Comparison of ENCODE assay signal across 24 cellular contexts in the genomic region with DNA sequence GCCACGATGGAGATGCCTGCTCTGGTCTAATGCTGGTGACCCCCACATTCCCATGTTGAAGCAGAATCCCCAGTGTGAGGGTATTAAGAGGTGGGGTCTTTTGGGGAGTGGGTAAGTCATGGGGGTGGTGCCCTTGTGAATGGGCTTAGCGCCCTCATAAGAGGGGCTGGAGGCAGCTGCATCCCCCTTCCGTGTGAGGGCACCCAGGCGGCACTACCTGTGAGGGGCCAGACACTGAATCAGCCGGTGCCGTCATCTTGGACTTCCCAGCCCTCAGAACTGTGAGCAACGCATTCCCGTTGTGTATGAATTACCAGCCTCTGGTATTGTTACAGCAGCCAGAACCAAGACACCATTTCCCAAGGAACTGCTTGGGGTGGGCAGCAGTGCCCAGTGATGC.
"Had no signal": no experiment of that assay in that cellular context is flagged by ENCODE, and none has a peak within 500 bp of the region (broad histone marks: within the 10 kb centered on the region; RNA-seq: fewer than 3 reads in every experiment).

No MANE protein-coding gene starts in this region.

- H3K27ac ChIP-seq: RWPE1, SJCRH30, VCaP had no signal

- H3K36me3 Mint-ChIP-seq: activated naive CD8-positive, alpha-beta T cell; brain had no signal

- H3K4me3 Mint-ChIP-seq: activated CD8-positive, alpha-beta T cell treated with anti-CD3 and anti-CD28 coated beads for 36 hours; activated naive CD4-positive, alpha-beta T cell treated with anti-CD3 and anti-CD28 coated beads for 36 hours; activated naive CD8-positive, alpha-beta T cell; activated T-helper 17 cell treated with anti-CD3 and anti-CD28 coated beads, Interleukin-2, amount 50 U/mL, for 72 hours; brain had no signal

- ATAC-seq: activated CD8-positive, alpha-beta T cell treated with anti-CD3 and anti-CD28 coated beads for 36 hours; activated T-helper 17 cell treated with anti-CD3 and anti-CD28 coated beads, Interleukin-2, amount 50 U/mL, for 72 hours had no signal

- H3K9ac ChIP-seq: SK-N-SH had no signal

- H3K9me3 Mint-ChIP-seq: activated CD8-positive, alpha-beta T cell treated with anti-CD3 and anti-CD28 coated beads for 36 hours; activated naive CD4-positive, alpha-beta T cell treated with anti-CD3 and anti-CD28 coated beads for 36 hours; activated T-helper 17 cell treated with anti-CD3 and anti-CD28 coated beads, Interleukin-2, amount 50 U/mL, for 72 hours had no signal

- H3K9me2 ChIP-seq: SK-N-SH had no signal

- H3K36me3 ChIP-seq: SJCRH30 had no signal

- H3K27me3 Mint-ChIP-seq: activated CD8-positive, alpha-beta T cell treated with anti-CD3 and anti-CD28 coated beads for 36 hours; brain had no signal

- H3K27ac Mint-ChIP-seq: activated CD8-positive, alpha-beta T cell treated with anti-CD3 and anti-CD28 coated beads for 36 hours; activated naive CD4-positive, alpha-beta T cell treated with anti-CD3 and anti-CD28 coated beads for 36 hours; activated naive CD8-positive, alpha-beta T cell; activated T-helper 17 cell treated with anti-CD3 and anti-CD28 coated beads, Interleukin-2, amount 50 U/mL, for 72 hours; brain had no signal

- H3K4me1 Mint-ChIP-seq: activated T-helper 17 cell treated with anti-CD3 and anti-CD28 coated beads, Interleukin-2, amount 50 U/mL, for 72 hours; brain had no signal

- H3K4me3 ChIP-seq: SJCRH30 had no signal

- H3K4me1 ChIP-seq: SJCRH30 had no signal

- H3K9me3 ChIP-seq: SJCRH30, SK-N-SH had no signal

- DNase-seq: activated CD4-positive, alpha-beta T cell treated with anti-CD3 and anti-CD28 coated beads for 4 hours; activated CD4-positive, CD25-positive, alpha-beta regulatory T cell; activated CD8-positive, alpha-beta T cell treated with anti-CD3 and anti-CD28 coated beads for 36 hours; activated gamma-delta T cell; activated naive CD4-positive, alpha-beta T cell treated with anti-CD3 and anti-CD28 coated beads for 36 hours; amygdala; Kasumi-1; KBM-7; NCI-H1105 treated with DMSO at 0.1 percent for 48 hours; NCI-H1436 treated with DMSO at 0.1 percent for 48 hours; NCI-H187; NCI-H2081; NCI-H510A treated with DMSO at 0.1 percent for 48 hours; NK-92 treated with Interleukin-12 subunit alpha and Interleukin-12 subunit beta, amount 100 ng/mL, for 24 hours; OCI-M1; Right ventricle myocardium superior; SJCRH30; SK-N-SH; T-helper 1 cell had no signal

- H3K27me3 ChIP-seq: SJCRH30 had no signal

- H3K4me2 ChIP-seq: SK-N-SH had no signal
